ENCODE assay signal across 8 cellular contexts in the genomic region with DNA sequence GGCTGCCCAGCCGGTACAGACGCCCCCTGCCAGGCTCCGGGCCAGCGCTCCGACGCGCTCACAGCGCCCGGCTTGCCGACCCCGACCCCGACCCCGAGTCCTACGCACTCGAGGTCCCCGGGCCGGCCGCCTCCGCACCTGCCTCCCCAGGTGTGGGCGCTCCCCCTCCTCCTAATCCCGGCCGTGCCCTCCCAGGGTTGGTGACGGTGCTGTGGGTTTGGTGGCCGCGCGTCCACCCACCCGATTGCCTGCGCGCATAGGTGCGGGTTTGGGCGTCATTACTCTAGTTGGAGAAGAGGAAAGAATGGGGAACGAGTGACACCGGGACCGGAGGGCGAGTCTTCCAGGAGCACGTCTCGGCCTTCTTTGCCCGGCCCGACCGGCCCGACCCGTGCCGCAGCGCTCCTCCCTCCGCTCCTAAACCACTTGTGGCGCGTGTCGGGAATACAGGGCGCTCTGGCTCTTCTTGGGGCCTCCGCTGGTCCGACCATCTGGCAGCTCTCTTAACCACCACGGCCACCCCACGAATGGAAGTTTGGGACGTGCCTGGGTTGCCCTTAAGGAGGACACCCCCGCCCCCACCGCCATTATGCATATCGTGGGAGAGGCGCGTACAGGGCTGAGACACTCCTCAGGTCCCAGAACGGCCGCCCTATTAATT. TPM values are rescaled to one million over a fixed set of nuclear protein-coding genes. Genes with fewer than 3 reads are reported as not detected.
DNase-seq lines count a peak whose midpoint lies in the region; ATAC-seq and TF ChIP-seq lines count a peak whose summit lies in the region.

No MANE protein-coding gene starts in this region.

- H3K4me3 ChIP-seq in fibroblast of villous mesenchyme (ENCODE audit: low read depth, low read length) (peak overlapping the region; percentile 66), neural cell (ENCODE audit: low read length) (peak overlapping the region; percentile 80)

- peak; percentile 7 for DNase-seq in RPMI8226
- DNase-seq in fibroblast of villous mesenchyme (ENCODE audit: low read depth), result no peak
- no peak for DNase-seq in NOMO-1 treated with DMSO at 0.1 percent for 48 hours (lab: John Stamatoyannopoulos, UW; ENCODE audit: unreplicated experiment)
- DNase-seq in AML-193 (lab: John Stamatoyannopoulos, UW), result no peak
- DNase-seq in SHP77 treated with DMSO at 0.1 percent for 48 hours (lab: John Stamatoyannopoulos, UW), result no peak
- DNase-seq in NCI-H2029 treated with DMSO at 0.1 percent for 48 hours (lab: John Stamatoyannopoulos, UW), result no peak

- TF ChIP-seq EP300 in neural cell (conservative IDR thresholded peaks at IDR 0.05; ENCODE audit: poor library complexity, severe bottlenecking), result no peak

- no peaks in the 10 kb centered on the region for H3F3A ChIP-seq in neural cell (ENCODE audit: insufficient read depth, low read length, poor library complexity, severe bottlenecking)

- H3K79me2 ChIP-seq in neural cell (replicated peaks; ENCODE audit: insufficient read depth, low read length), result no peaks in the 10 kb centered on the region

- no peaks in the 10 kb centered on the region for H3K9me2 ChIP-seq in neural cell (ENCODE audit: insufficient read depth, low read length)

- H3K9me3 ChIP-seq in neural cell (ENCODE audit: low read length), result no peaks in the 10 kb centered on the region

- ATAC-seq in GM21515 (IDR thresholded peaks at IDR 0.05; ENCODE audit: unreplicated experiment), result peak; percentile 9

- no peak overlapping the region for H3K27ac ChIP-seq in neural cell (ENCODE audit: low read length)

- no peak for TF ChIP-seq RAD21 in neural cell (conservative IDR thresholded peaks at IDR 0.05)

- H2AFZ ChIP-seq in neural cell (ENCODE audit: low read depth, low read length), result no peak overlapping the region

- H4K20me1 ChIP-seq in neural cell (ENCODE audit: insufficient read depth), result no peaks in the 10 kb centered on the region

- no peak for TF ChIP-seq CTCF in fibroblast of villous mesenchyme (IDR thresholded peaks at IDR 0.05; ENCODE audit: insufficient read depth, low read depth, low read length)
- TF ChIP-seq CTCF in neural cell (IDR thresholded peaks at IDR 0.05; ENCODE audit: poor library complexity, severe bottlenecking), result no peak

- no peaks in the 10 kb centered on the region for H3K36me3 ChIP-seq in neural cell (ENCODE audit: insufficient read depth, low read length)

- H3K4me2 ChIP-seq in neural cell (ENCODE audit: low read length), result no peak overlapping the region

- H3K27me3 ChIP-seq in neural cell (ENCODE audit: insufficient read depth, low read depth, low read length), result peaks cover 55% of the 10 kb centered on the region

- no peak overlapping the region for H3K9ac ChIP-seq in neural cell (ENCODE audit: low read length)

TF ChIP-seq in neural cell, 6 proteins besides CTCF, POLR2A, EP300 and RAD21:
- no peak for TF ChIP-seq TAF1 (IDR thresholded peaks at IDR 0.05; ENCODE audit: low read depth)
- no peak for TF ChIP-seq MXI1 (conservative IDR thresholded peaks at IDR 0.05; ENCODE audit: poor library complexity, severe bottlenecking)
- TF ChIP-seq POLR2AphosphoS5 (IDR thresholded peaks at IDR 0.05), result no peak
- no peak for TF ChIP-seq SMC3 (conservative IDR thresholded peaks at IDR 0.05; ENCODE audit: poor library complexity)
TF ChIP-seq in neural cell: peak in this region for 0.

RNA-seq across cellular contexts. Expression of gene THRB, which starts 0.8 kb away (rescaled TPM):
- total RNA-seq in fibroblast of villous mesenchyme, result 5.2 and 13.4 TPM in 2 replicates
- 1.7 TPM in 1 of 2 replicates, not detected in the other for polyA plus RNA-seq in neural cell
- 0.46 TPM in 1 of 2 replicates, not detected in the other for polyA minus RNA-seq in neural cell
